Comparison of ENCODE assay signal across 20 cellular contexts in genomic region chr16:64990101-64990500, GRCh38.
"Had no signal": no experiment of that assay in that cellular context is flagged by ENCODE, and none has a peak within 500 bp of the region (broad histone marks: within the 10 kb centered on the region; RNA-seq: fewer than 3 reads in every experiment).

No MANE protein-coding gene starts in this region.

- DNase-seq: effector CD4-positive, alpha-beta T cell; esophagus squamous epithelium; foreskin fibroblast; immature natural killer cell; left ventricle myocardium inferior; lower lobe of right lung; midbrain; psoas muscle; stimulated activated CD4-positive, alpha-beta T cell treated with anti-CD3 and anti-CD28 coated beads, Interleukin-12 subunit alpha, Interleukin-12 subunit beta, amount 100 ng/mL, for 4 hours; stimulated activated naive CD4-positive, alpha-beta T cell; stomach; substantia nigra; transverse colon had no signal

- H3K27me3 Mint-ChIP-seq: memory B cell; natural killer cell treated with Interleukin-12 subunit alpha and Interleukin-12 subunit beta and Interleukin-15 and Interleukin-18, amount 100 ng/mL, for 72 hours had no signal

- H2AFZ ChIP-seq: parathyroid adenoma had no signal

- H3K4me3 ChIP-seq: coronary artery, esophagus squamous epithelium, left ventricle myocardium inferior, lower lobe of right lung, psoas muscle, skin epidermis, stomach, thoracic aorta, transverse colon had no signal

- H3K36me3 ChIP-seq: transverse colon had no signal

- H3K27ac Mint-ChIP-seq: immature natural killer cell; memory B cell; natural killer cell treated with Interleukin-12 subunit alpha and Interleukin-12 subunit beta and Interleukin-15 and Interleukin-18, amount 100 ng/mL, for 72 hours had no signal

- H3K9ac ChIP-seq: parathyroid adenoma had no signal

- H3K4me3 Mint-ChIP-seq: immature natural killer cell; memory B cell; natural killer cell treated with Interleukin-12 subunit alpha and Interleukin-12 subunit beta and Interleukin-15 and Interleukin-18, amount 100 ng/mL, for 72 hours had no signal

- H3K9me3 ChIP-seq: esophagus squamous epithelium, left ventricle myocardium inferior, lower lobe of right lung, psoas muscle, stomach, thoracic aorta, transverse colon had no signal

- H3K27ac ChIP-seq: coronary artery, epithelial cell of prostate, esophagus squamous epithelium, left ventricle myocardium inferior, lower lobe of right lung, parathyroid adenoma, psoas muscle, skin epidermis, stomach, thoracic aorta, transverse colon had no signal

- H3K4me1 Mint-ChIP-seq: immature natural killer cell, memory B cell had no signal

- H3K27me3 ChIP-seq: esophagus squamous epithelium, stomach, transverse colon had no signal

- H3K4me1 ChIP-seq: esophagus squamous epithelium, lower lobe of right lung, parathyroid adenoma, psoas muscle, stomach, transverse colon had no signal

- H3K36me3 Mint-ChIP-seq: immature natural killer cell; memory B cell; natural killer cell treated with Interleukin-12 subunit alpha and Interleukin-12 subunit beta and Interleukin-15 and Interleukin-18, amount 100 ng/mL, for 72 hours had no signal
